In genomic region chr16:569445-570254, GRCh38 we compare ENCODE assay signal across 9 cellular contexts. TPM values are rescaled to one million over a fixed set of nuclear protein-coding genes. Genes with fewer than 3 reads are reported as not detected.
DNase-seq lines count a peak whose midpoint lies in the region; ATAC-seq, FAIRE-seq and TF ChIP-seq lines count a peak whose summit lies in the region.
"Had no signal": no experiment of that assay in that cellular context is flagged by ENCODE, and none has a peak within 500 bp of the region (broad histone marks: within the 10 kb centered on the region; RNA-seq: fewer than 3 reads in every experiment).

Gene PIGQ, plus strand, starts transcription at chr16:569968. Its CDS starts 4,107 bp downstream, at chr16:574075.

- H4K5ac ChIP-seq in H1 (ENCODE audit: insufficient read length, low read depth, low read length) = peak within 1 kb of the TSS; percentile 95

- H3K56ac ChIP-seq in H1 (replicated peaks; ENCODE audit: insufficient read length, low read depth, low read length) = no peak within 1 kb of the TSS

- peak within 1 kb of the TSS; percentile 52; the same call in 1 of the 2 replicates for H2BK5ac ChIP-seq in H1 (ENCODE audit: low read depth, low read length)
- peak within 1 kb of the TSS; percentile 92 for H2BK5ac ChIP-seq in mesenchymal stem cell (ENCODE audit: low read depth, low read length, poor library complexity, severe bottlenecking)

- H3K23ac ChIP-seq in H1 (ENCODE audit: insufficient read length) (no peak within 1 kb of the TSS), mesenchymal stem cell (ENCODE audit: low read length in 2 of 2) (peak within 1 kb of the TSS in 1 of 2 experiments; percentile 20)

- H3K4me2 ChIP-seq in H1 (ENCODE audit: insufficient read depth in 1 of 2, low read depth in 2 of 2, low read length in 2 of 2) = peak within 1 kb of the TSS; percentile 82 to 94
- peak within 1 kb of the TSS; percentile 94 for H3K4me2 ChIP-seq in mesenchymal stem cell (ENCODE audit: low read length, poor library complexity, severe bottlenecking)

- H2AK5ac ChIP-seq in H1 (ENCODE audit: low read depth, low read length) (no peak within 1 kb of the TSS), mesenchymal stem cell (ENCODE audit: low read length, severe bottlenecking) (no peak within 1 kb of the TSS)

- peaks cover 0 to 9% of the 10 kb centered on the region in 2 experiments; a peak in 1 of 4 replicates for H3K79me2 ChIP-seq in H1 (ENCODE audit: control insufficient read depth in 1 of 2, insufficient read depth in 2 of 2, low read length in 2 of 2)

- DNase-seq in COLO668 (lab: John Stamatoyannopoulos, UW; ENCODE audit: unreplicated experiment) (peak; percentile 76), NCI-H2227 (lab: John Stamatoyannopoulos, UW; ENCODE audit: unreplicated experiment) (peak; percentile 81), H1 (ENCODE audit: low read depth in 1 of 2, low spot score in 2 of 2) (peak in 1 of 2 experiments; percentile 85), mesenchymal stem cell (peak; percentile 79), NCI-H526 treated with DMSO at 0.1 percent for 48 hours (lab: John Stamatoyannopoulos, UW) (no peak)
- peak; percentile 15 for DNase-seq in activated CD8-positive, alpha-beta memory T cell treated with anti-CD3 and anti-CD28 coated beads, Interleukin-2, amount 50 U/mL, for 24 hours (ENCODE audit: extremely low read depth)
- DNase-seq in stimulated activated CD8-positive, alpha-beta memory T cell treated with anti-CD3 and anti-CD28 coated beads, Interleukin-12 subunit alpha, Interleukin-12 subunit beta, amount 100 ng/mL, for 24 hours (ENCODE audit: extremely low read depth) = peak; percentile 37

- H2BK20ac ChIP-seq in H1 (ENCODE audit: low read length) = no peak within 1 kb of the TSS

- H3K23me2 ChIP-seq in H1 (ENCODE audit: low read depth, low read length) = peaks cover 9% of the 10 kb centered on the region; the same call in 1 of the 2 replicates

- H3K27me3 ChIP-seq in H1 (replicated peaks in 1 of 4; ENCODE audit: control insufficient read depth in 3 of 4, extremely low read depth in 1 of 4, insufficient read depth in 3 of 4, low read length in 3 of 4) (no peaks in the 10 kb centered on the region), mesenchymal stem cell (ENCODE audit: control insufficient read depth in 1 of 2, insufficient read depth in 1 of 2, low read length in 2 of 2) (no peaks in the 10 kb centered on the region)

- H2AFZ ChIP-seq in H1 (ENCODE audit: low read length) = no peak within 1 kb of the TSS
- H2AFZ ChIP-seq in mesenchymal stem cell (ENCODE audit: low read depth, low read length) = peak within 1 kb of the TSS; percentile 62

- peaks cover 0 to 27% (median 12%) of the 10 kb centered on the region in 4 experiments; a peak in 5 of 7 replicates for H3K4me1 ChIP-seq in H1 (replicated peaks in 1 of 4; ENCODE audit: control insufficient read depth in 3 of 4, insufficient read depth in 4 of 4, low read length in 3 of 4)
- H3K4me1 ChIP-seq in mesenchymal stem cell (ENCODE audit: control insufficient read depth, insufficient read depth, low read depth, low read length) = peaks cover 65% of the 10 kb centered on the region

- H3K9me3 ChIP-seq in H1 (ENCODE audit: insufficient read depth in 2 of 2, low read depth in 1 of 2, low read length in 1 of 2) = no peaks in the 10 kb centered on the region
- H3K9me3 ChIP-seq in mesenchymal stem cell (ENCODE audit: control insufficient read depth, low read length) = no peaks in the 10 kb centered on the region

- H3K36me3 ChIP-seq in H1 (ENCODE audit: control insufficient read depth in 2 of 4, insufficient read depth in 4 of 4, low read length in 3 of 4) (peaks cover 0 to 10% (median 0%) of the 10 kb centered on the region in 4 experiments; a peak in 3 of 8 replicates), mesenchymal stem cell (ENCODE audit: control insufficient read depth in 1 of 2, insufficient read depth in 2 of 2, low read depth in 1 of 2, low read length in 2 of 2) (peaks cover 7 to 27% of the 10 kb centered on the region in 2 experiments)

- H3K4me3 ChIP-seq in H1 (ENCODE audit: extremely low read depth in 1 of 4, insufficient read depth in 2 of 4, low read depth in 3 of 4, low read length in 4 of 4) = peak within 1 kb of the TSS; percentile 71 to 95 (median 72)
- H3K4me3 ChIP-seq in mesenchymal stem cell (ENCODE audit: insufficient read depth in 1 of 2, low read depth in 1 of 2, low read length in 2 of 2) = peak within 1 kb of the TSS; percentile 88 to 90

- no peak for FAIRE-seq in H1 (lab: Jason Lieb, UNC)
- FAIRE-seq: colon had no signal

- H4K8ac ChIP-seq in H1 (ENCODE audit: extremely low read depth, insufficient read depth, low read length) (peak within 1 kb of the TSS; percentile 92), mesenchymal stem cell (ENCODE audit: low read length) (peak within 1 kb of the TSS; percentile 96)

- no peak for TF ChIP-seq CTCF in H1 (IDR thresholded peaks at IDR 0.05; ENCODE audit: control extremely low read depth in 1 of 3, insufficient read depth in 1 of 3, low read depth in 1 of 3, low read length in 3 of 3)

- H3K27ac ChIP-seq in H1 (ENCODE audit: low read depth, low read length) = no peak within 1 kb of the TSS; the same call in 1 of the 2 replicates
- peak within 1 kb of the TSS; percentile 16 for H3K27ac ChIP-seq in mesenchymal stem cell (ENCODE audit: low read length, poor library complexity, severe bottlenecking)

- H3K18ac ChIP-seq in H1 (ENCODE audit: extremely low read depth, low read length) (peak within 1 kb of the TSS; percentile 10), mesenchymal stem cell (ENCODE audit: low read depth in 1 of 2, low read length in 2 of 2) (peak within 1 kb of the TSS; percentile 77 to 85)

- H3K79me1 ChIP-seq in H1 (ENCODE audit: low read depth, low read length) (no peaks in the 10 kb centered on the region; the same call in none of the 2 replicates), mesenchymal stem cell (replicated peaks; ENCODE audit: low read length, poor library complexity, severe bottlenecking) (peaks cover 21% of the 10 kb centered on the region)

- peak; percentile 42 for ATAC-seq in GM21447 (IDR thresholded peaks at IDR 0.05; ENCODE audit: unreplicated experiment)

- H2BK120ac ChIP-seq in H1 (replicated peaks; ENCODE audit: low read depth, low read length) (no peak within 1 kb of the TSS), mesenchymal stem cell (ENCODE audit: low read depth, low read length) (peak within 1 kb of the TSS; percentile 58)

- peaks cover 0 to 8% of the 10 kb centered on the region in 2 experiments for H4K20me1 ChIP-seq in H1 (replicated peaks in 1 of 2; ENCODE audit: control insufficient read depth in 1 of 2, insufficient read depth in 2 of 2, low read length in 2 of 2)

- no peak within 1 kb of the TSS for H3K14ac ChIP-seq in H1 (ENCODE audit: insufficient read length)
- peak within 1 kb of the TSS in 1 of 2 experiments; percentile 55 for H3K14ac ChIP-seq in mesenchymal stem cell (ENCODE audit: low read length in 2 of 2)

- TF ChIP-seq EP300 in H1 (IDR thresholded peaks at IDR 0.05; ENCODE audit: borderline replicate concordance in 1 of 2, low read depth in 2 of 2, low read length in 2 of 2) = no peak

- CTCF ChIA-PET in H1 (lab: Charles Lee; ENCODE audit: partially characterized antibody) = interaction anchor here (0.8 to 1.2 kb wide), 4 partner anchors 13 to 92 kb away, joined by 3 to 4 read pairs (median 3); no protein-coding TSS in a partner anchor

- 8% methylated on average over 13 of the region's 87 CpGs; no CpG with 5 or more reads in 1 of the 2 experiments for WGBS in H1 (ENCODE audit: extremely low coverage in 1 of 2, insufficient coverage in 1 of 2, insufficient read length in 1 of 2, insufficient replicate concordance in 2 of 2, low coverage in 1 of 2, low lambda C conversion rate in 2 of 2, missing lambda C conversion rate in 1 of 2), 2 experiments
- WGBS in mesenchymal stem cell = 4% methylated on average over 54 of the region's 87 CpGs

- peak within 1 kb of the TSS; percentile 22 for H4K91ac ChIP-seq in H1 (replicated peaks; ENCODE audit: insufficient read length, low read length)
- peak within 1 kb of the TSS; percentile 90 for H4K91ac ChIP-seq in mesenchymal stem cell (ENCODE audit: low read length)

- POLR2A ChIA-PET in H1 (lab: Charles Lee; ENCODE audit: partially characterized antibody) = interaction anchor here (0.8 to 7.9 kb wide), 11 partner anchors 11 to 185 kb away, joined by 3 to 58 read pairs (median 3); partner anchors contain the start of genes CAPN15 and RAB40C

- H3K4ac ChIP-seq in H1 (replicated peaks; ENCODE audit: insufficient read length, low read depth, low read length) (peak within 1 kb of the TSS; percentile 94), mesenchymal stem cell (ENCODE audit: low read depth in 1 of 2, low read length in 2 of 2) (peak within 1 kb of the TSS; percentile 51 to 62)

- no peak for TF ChIP-seq RAD21 in H1 (IDR thresholded peaks at IDR 0.05 in 1 of 2, conservative IDR thresholded peaks at IDR 0.05 in 1 of 2; ENCODE audit: low read depth in 2 of 2, low read length in 2 of 2)

- H2BK12ac ChIP-seq in H1 (ENCODE audit: low read depth, low read length) = peak within 1 kb of the TSS; percentile 5; the same call in 1 of the 2 replicates
- H2BK12ac ChIP-seq in mesenchymal stem cell (ENCODE audit: low read length in 2 of 2) = no peak within 1 kb of the TSS

- no peak within 1 kb of the TSS; the same call in 1 of the 2 replicates for H2BK15ac ChIP-seq in H1 (ENCODE audit: low read length)
- H2BK15ac ChIP-seq in mesenchymal stem cell (ENCODE audit: low read depth, poor library complexity, severe bottlenecking) = peak within 1 kb of the TSS; percentile 91

- H3K9ac ChIP-seq in H1 (replicated peaks in 1 of 4; ENCODE audit: extremely low read depth in 1 of 4, low read depth in 3 of 4, low read length in 3 of 4) = peak within 1 kb of the TSS; percentile 43 to 94 (median 59)
- H3K9ac ChIP-seq in mesenchymal stem cell (ENCODE audit: low read length) = peak within 1 kb of the TSS; percentile 88

- TF ChIP-seq POLR2A in H1 (IDR thresholded peaks at IDR 0.05; ENCODE audit: control extremely low read depth in 1 of 2, low read depth in 2 of 2, low read length in 2 of 2) = peak in 1 of 2 experiments; percentile 33; a peak in 1 of 3 replicates

TF ChIP-seq in H1, 55 proteins besides CTCF, POLR2A, EP300 and RAD21 (continues in another document):
- TF ChIP-seq EZH2 (IDR thresholded peaks at IDR 0.05; ENCODE audit: low read depth, low read length, severe bottlenecking) (no peak), HDAC2 (IDR thresholded peaks at IDR 0.05; ENCODE audit: borderline replicate concordance in 1 of 2, low read depth in 2 of 2, low read length in 2 of 2) (no peak)

RNA-seq across cellular contexts. Expression of gene PIGQ, which starts in this region (rescaled TPM):
- 34.2 and 36.0 TPM in 2 replicates for total RNA-seq in H1 (2021; fragmentation: NEBNext Ultra II Directional; extraction: Animal tissue kit (Norgen Biotek cat#: 25700))
- 49.2 and 80.4 TPM in 2 replicates for polyA plus RNA-seq in H1 (2011; rRNA removed)
- 56.8 TPM for polyA plus RNA-seq in H1 (2011; cell fraction: cytosol; rRNA removed)
- polyA plus RNA-seq in H1 (2011; cell fraction: nucleus; rRNA removed) = 283 TPM
- polyA plus RNA-seq in H1 (2012, experiment 1 of 2) = 20.8 to 38.5 TPM (median 33.9 TPM) in 4 replicates
- 26.0 TPM for polyA plus RNA-seq in H1 (2012, experiment 2 of 2)
- 24.1 TPM for polyA plus RNA-seq in H1 (2013, experiment 1 of 2)
- polyA plus RNA-seq in H1 (2013, experiment 2 of 2) = 22.7 TPM
- polyA minus RNA-seq in H1 (2011; rRNA and poly(A)+ RNA removed) = 30.5 and 36.4 TPM in 2 replicates
- 24.4 TPM for polyA minus RNA-seq in H1 (2011; cell fraction: cytosol; rRNA and poly(A)+ RNA removed)
- 73.6 TPM for polyA minus RNA-seq in H1 (2011; cell fraction: nucleus; rRNA and poly(A)+ RNA removed)
- polyA plus RNA-seq in mesenchymal stem cell (2013, experiment 1 of 2) = 18.5 TPM
- 17.1 TPM for polyA plus RNA-seq in mesenchymal stem cell (2013, experiment 2 of 2)
